9 cellular contexts compared by ENCODE assay signal in genomic region chr4:99578679-99579078, GRCh38. TPM values are rescaled to one million over a fixed set of nuclear protein-coding genes. Genes with fewer than 3 reads are reported as not detected.
"Had no signal": no experiment of that assay in that cellular context is flagged by ENCODE, and none has a peak within 500 bp of the region (broad histone marks: within the 10 kb centered on the region; RNA-seq: fewer than 3 reads in every experiment).

No MANE protein-coding gene starts in this region.

- H3K36me3 ChIP-seq: HAP-1 had no signal

- H3K9me3 ChIP-seq: HAP-1 had no signal

- H2AFZ ChIP-seq: GM23248 had no signal

- H3K27ac ChIP-seq: GM23248, HL-60 had no signal

- H3K4me3 ChIP-seq: GM23248, HAP-1, K562 had no signal

- FAIRE-seq: K562 had no signal

- DNase-seq: GM23248, GOT3, H7, HFFc6, IMR-90 had no signal

- ATAC-seq: HCT116, K562 had no signal

- H3K9ac ChIP-seq: GM23248 had no signal

- H3K4me1 ChIP-seq: HAP-1 had no signal

RNA-seq across cellular contexts. Expression of gene MTTP, which starts 4.1 kb away (rescaled TPM):
- total RNA-seq: GM23248, HFFc6 had no signal
- polyA plus RNA-seq: GM23248 had no signal
